ENCODE assay signal across 8 cellular contexts in the genomic region with DNA sequence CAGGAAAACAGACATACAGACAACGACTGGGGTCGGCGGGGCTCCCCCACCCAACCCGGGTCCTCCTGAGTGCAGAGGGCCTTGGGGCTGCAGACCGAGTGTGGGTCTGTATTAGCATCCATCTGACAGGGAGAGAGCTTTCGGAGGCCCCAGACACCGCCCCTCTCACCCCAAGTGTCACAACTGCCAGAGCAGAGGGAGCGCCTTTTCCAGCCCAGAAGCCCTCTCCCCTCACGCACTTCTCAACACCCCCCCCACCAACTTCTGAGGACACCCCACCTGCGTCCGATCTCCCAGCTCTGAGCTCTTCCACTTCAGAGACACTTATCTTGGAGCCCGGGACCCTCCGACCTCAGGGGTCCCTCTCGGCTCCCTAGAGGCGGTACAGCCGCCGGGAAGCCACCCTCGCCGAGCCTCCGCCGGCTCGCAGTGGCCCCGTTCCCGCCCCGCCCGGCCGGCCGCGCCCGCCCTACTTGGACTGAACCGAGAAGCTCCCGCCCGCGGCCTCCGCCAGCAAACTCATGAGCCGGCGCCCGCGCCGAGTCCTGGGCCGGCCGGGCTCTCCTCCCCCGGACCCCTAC.
A peak's percentile ranks its signal among the peaks of the same experiment; 100 is the strongest.
DNase-seq lines count a peak whose midpoint lies in the region; ATAC-seq and TF ChIP-seq lines count a peak whose summit lies in the region.

No MANE protein-coding gene starts in this region.

- TF ChIP-seq CTCF in AG09309 (IDR thresholded peaks at IDR 0.05; ENCODE audit: control insufficient read depth, insufficient read depth, low read depth, low read length, missing control alignments) (no peak), VCaP (conservative IDR thresholded peaks at IDR 0.05) (no peak), GM10266 (IDR thresholded peaks at IDR 0.05; ENCODE audit: control insufficient read depth, insufficient read depth, low read depth, missing control alignments) (no peak)

- ATAC-seq in HG02678 (IDR thresholded peaks at IDR 0.05; ENCODE audit: unreplicated experiment) = no peak
- ATAC-seq in HG02884 (IDR thresholded peaks at IDR 0.05; ENCODE audit: unreplicated experiment) = no peak

- H3K27ac ChIP-seq in VCaP = peak overlapping the region; percentile 87
- H3K27ac ChIP-seq in muscle layer of colon (ENCODE audit: low read depth, low read length) = peak overlapping the region; percentile 84

- DNase-seq in AG09309 (ENCODE audit: low read depth) (no peak), HAP-1 (ENCODE audit: low spot score in 2 of 2) (peak in 1 of 2 experiments; percentile 36), GM10266 (ENCODE audit: extremely low spot score) (no peak)
- peak; percentile 23 for DNase-seq in effector CD4-positive, alpha-beta T cell

- H3K36me3 ChIP-seq in HAP-1 (replicated peaks) = peaks cover 8% of the 10 kb centered on the region; the same call in 1 of the 2 replicates
- no peaks in the 10 kb centered on the region for H3K36me3 ChIP-seq in muscle layer of colon (ENCODE audit: insufficient read depth, low read length)

- H3K27me3 ChIP-seq in HAP-1 (ENCODE audit: low read depth) = no peaks in the 10 kb centered on the region
- no peaks in the 10 kb centered on the region for H3K27me3 ChIP-seq in muscle layer of colon (ENCODE audit: control insufficient read depth in 1 of 2, insufficient read depth in 2 of 2, low read length in 2 of 2)

- peaks cover 5% of the 10 kb centered on the region; the same call in 1 of the 2 replicates for H3K9me3 ChIP-seq in HAP-1
- no peaks in the 10 kb centered on the region for H3K9me3 ChIP-seq in muscle layer of colon (ENCODE audit: low read length)

- peaks cover 12% of the 10 kb centered on the region for H3K4me1 ChIP-seq in HAP-1
- H3K4me1 ChIP-seq in muscle layer of colon (ENCODE audit: insufficient read depth, low read length) = peaks cover 46% of the 10 kb centered on the region

- in situ Hi-C loops in HAP-1 (cut with MboI; ENCODE audit: low sequenced_read_pairs) = no loop called here

- H3K9ac ChIP-seq in muscle layer of colon (ENCODE audit: low read length) = peak overlapping the region; percentile 81

- H3K4me3 ChIP-seq in AG09309 (ENCODE audit: control insufficient read depth, low read depth, low read length) = peak overlapping the region; percentile 80
- peak overlapping the region; percentile 61 for H3K4me3 ChIP-seq in HAP-1
- H3K4me3 ChIP-seq in muscle layer of colon (ENCODE audit: low read depth in 1 of 2, low read length in 2 of 2) = peak overlapping the region; percentile 87 to 95
